Comparison of ENCODE assay signal across 1 cellular context in the genomic region with DNA sequence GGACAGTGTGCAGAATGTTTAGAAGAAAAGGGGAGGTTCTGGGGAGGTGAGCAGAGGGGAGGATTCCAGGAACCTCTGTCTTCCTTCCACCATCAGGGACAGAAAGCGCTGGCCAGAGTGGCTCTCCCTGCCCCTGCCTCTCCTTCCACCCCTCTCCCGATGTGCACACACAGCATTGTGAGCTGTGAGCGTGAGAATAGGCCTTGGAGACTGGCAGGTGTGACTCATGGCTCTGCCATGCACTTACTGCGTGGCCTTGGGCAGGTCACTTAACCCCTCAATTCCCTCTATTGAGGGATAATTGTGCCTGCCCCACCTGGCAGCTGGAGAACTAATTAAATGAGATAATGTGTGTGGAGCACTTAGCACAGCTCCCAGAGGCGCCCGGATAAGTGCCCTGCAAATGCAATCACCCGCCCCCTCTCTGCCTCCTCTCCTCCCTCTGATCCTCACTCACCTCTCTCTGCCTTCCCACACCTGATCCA.
TF ChIP-seq lines count a peak whose summit lies in the region.

No MANE protein-coding gene starts in this region.

TF ChIP-seq in HepG2, 621 proteins besides CTCF, POLR2A, EP300 and RAD21 (continues in another document):
- TF ChIP-seq, protein P1, sequence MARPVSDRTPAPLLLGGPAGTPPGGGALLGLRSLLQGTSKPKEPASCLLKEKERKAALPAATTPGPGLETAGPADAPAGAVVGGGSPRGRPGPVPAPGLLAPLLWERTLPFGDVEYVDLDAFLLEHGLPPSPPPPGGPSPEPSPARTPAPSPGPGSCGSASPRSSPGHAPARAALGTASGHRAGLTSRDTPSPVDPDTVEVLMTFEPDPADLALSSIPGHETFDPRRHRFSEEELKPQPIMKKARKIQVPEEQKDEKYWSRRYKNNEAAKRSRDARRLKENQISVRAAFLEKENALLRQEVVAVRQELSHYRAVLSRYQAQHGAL (CRISPR knock-in tag; IDR thresholded peaks at IDR 0.05; ENCODE audit: not compliant biosample characterization): no peak
- TF ChIP-seq ZNF230 (CRISPR knock-in tag; IDR thresholded peaks at IDR 0.05) (no peak), MEIS1 (CRISPR knock-in tag; IDR thresholded peaks at IDR 0.05; ENCODE audit: borderline replicate concordance) (no peak), ATF4 (CRISPR knock-in tag; IDR thresholded peaks at IDR 0.05) (no peak), ZNF124 (CRISPR knock-in tag; IDR thresholded peaks at IDR 0.05) (0 out of 2 replicates have a peak, but pooled peaks have one; percentile 38), PRMT3 (CRISPR knock-in tag; IDR thresholded peaks at IDR 0.05; ENCODE audit: borderline replicate concordance, low read depth) (no peak), TAF15 (IDR thresholded peaks at IDR 0.05; ENCODE audit: low read depth, low read length, poor library complexity, severe bottlenecking) (no peak), NFIB (CRISPR knock-in tag; IDR thresholded peaks at IDR 0.05; ENCODE audit: borderline replicate concordance) (no peak), ZNF883 (CRISPR knock-in tag; IDR thresholded peaks at IDR 0.05; ENCODE audit: not compliant biosample characterization) (no peak), BCL6 (CRISPR knock-in tag; IDR thresholded peaks at IDR 0.05) (peak; percentile 56), MAF1 (CRISPR knock-in tag; IDR thresholded peaks at IDR 0.05; ENCODE audit: borderline replicate concordance) (no peak), MEIS2 (CRISPR knock-in tag; IDR thresholded peaks at IDR 0.05) (0 out of 2 replicates have a peak, but pooled peaks have one; percentile 35), HINFP (CRISPR knock-in tag; IDR thresholded peaks at IDR 0.05; ENCODE audit: low read depth) (no peak), BCL3 (CRISPR knock-in tag; IDR thresholded peaks at IDR 0.05) (no peak), DRAP1 (CRISPR knock-in tag; IDR thresholded peaks at IDR 0.05) (peak; percentile 66; the same call in 1 of the 2 replicates), HES4 (CRISPR knock-in tag; IDR thresholded peaks at IDR 0.05; ENCODE audit: borderline replicate concordance) (no peak), TSC22D2 (CRISPR knock-in tag; IDR thresholded peaks at IDR 0.05; ENCODE audit: borderline replicate concordance) (no peak), ZNF557 (CRISPR knock-in tag; IDR thresholded peaks at IDR 0.05) (no peak), MTERF4 (CRISPR knock-in tag; IDR thresholded peaks at IDR 0.05) (peak; percentile 67; the same call in 1 of the 2 replicates), ZNF737 (CRISPR knock-in tag; IDR thresholded peaks at IDR 0.05; ENCODE audit: borderline replicate concordance) (no peak), ZNF724P (CRISPR knock-in tag; IDR thresholded peaks at IDR 0.05; ENCODE audit: borderline replicate concordance) (no peak), IRF2 (CRISPR knock-in tag; IDR thresholded peaks at IDR 0.05) (peak; percentile 81), ZNF770 (CRISPR knock-in tag; IDR thresholded peaks at IDR 0.05) (0 out of 2 replicates have a peak, but pooled peaks have one; percentile 18), ZNF773 (CRISPR knock-in tag; IDR thresholded peaks at IDR 0.05; ENCODE audit: borderline replicate concordance) (no peak), ZNF558 (CRISPR knock-in tag; IDR thresholded peaks at IDR 0.05; ENCODE audit: borderline replicate concordance) (peak; percentile 42; the same call in 1 of the 2 replicates), STAG1 (CRISPR knock-in tag; IDR thresholded peaks at IDR 0.05) (no peak), MATR3 (CRISPR knock-in tag; IDR thresholded peaks at IDR 0.05) (no peak), ZBTB42 (CRISPR knock-in tag; IDR thresholded peaks at IDR 0.05) (no peak), CBFB (CRISPR knock-in tag; IDR thresholded peaks at IDR 0.05) (no peak), RORA (CRISPR knock-in tag; IDR thresholded peaks at IDR 0.05) (no peak), CCDC6 (CRISPR knock-in tag; IDR thresholded peaks at IDR 0.05) (0 out of 2 replicates have a peak, but pooled peaks have one; percentile 43), ZKSCAN8 (CRISPR knock-in tag; IDR thresholded peaks at IDR 0.05; ENCODE audit: borderline replicate concordance) (0 out of 2 replicates have a peak, but pooled peaks have one; percentile 68), ZNF790 (CRISPR knock-in tag; IDR thresholded peaks at IDR 0.05; ENCODE audit: borderline replicate concordance) (peak; percentile 49; the same call in 1 of the 2 replicates), PHF5A (CRISPR knock-in tag; IDR thresholded peaks at IDR 0.05; ENCODE audit: low read depth, unreplicated experiment) (no peak), POLR2AphosphoS5 (IDR thresholded peaks at IDR 0.05; ENCODE audit: low read depth, low read length) (no peak), ZNF678 (CRISPR knock-in tag; IDR thresholded peaks at IDR 0.05) (no peak), ZC3H13 (CRISPR knock-in tag; IDR thresholded peaks at IDR 0.05) (peak; percentile 54), U2AF1 (optimal IDR thresholded peaks at IDR 0.05; ENCODE audit: low read depth, low read length) (no peak), RXRB (CRISPR knock-in tag; IDR thresholded peaks at IDR 0.05; ENCODE audit: borderline replicate concordance) (peak; percentile 85), ZNF24 (IDR thresholded peaks at IDR 0.05) (no peak), ZNF713 (CRISPR knock-in tag; IDR thresholded peaks at IDR 0.05) (no peak), REPIN1 (CRISPR knock-in tag; IDR thresholded peaks at IDR 0.05; ENCODE audit: borderline replicate concordance, low read depth) (no peak), NFE2L2 (IDR thresholded peaks at IDR 0.05; ENCODE audit: low read length) (no peak), ZNF7 (CRISPR knock-in tag; IDR thresholded peaks at IDR 0.05) (no peak), FOXA3 (CRISPR knock-in tag; IDR thresholded peaks at IDR 0.05) (peak; percentile 76), SRSF9 (IDR thresholded peaks at IDR 0.05; ENCODE audit: borderline replicate concordance, insufficient read depth, low read depth, low read length, poor library complexity, severe bottlenecking) (no peak), ZNF121 (CRISPR knock-in tag; IDR thresholded peaks at IDR 0.05) (peak; percentile 14; the same call in 1 of the 2 replicates), ZNF205 (CRISPR knock-in tag; IDR thresholded peaks at IDR 0.05) (0 out of 2 replicates have a peak, but pooled peaks have one; percentile 53), ZNF879 (CRISPR knock-in tag; IDR thresholded peaks at IDR 0.05) (no peak), HOXA7 (CRISPR knock-in tag; IDR thresholded peaks at IDR 0.05) (no peak), HDAC1 (CRISPR knock-in tag; IDR thresholded peaks at IDR 0.05) (peak; percentile 45; the same call in 1 of the 2 replicates), CEBPG (CRISPR knock-in tag; IDR thresholded peaks at IDR 0.05) (0 out of 2 replicates have a peak, but pooled peaks have one; percentile 27), ZNF775 (CRISPR knock-in tag; IDR thresholded peaks at IDR 0.05; ENCODE audit: borderline replicate concordance) (no peak)
- TF ChIP-seq, protein P2, sequence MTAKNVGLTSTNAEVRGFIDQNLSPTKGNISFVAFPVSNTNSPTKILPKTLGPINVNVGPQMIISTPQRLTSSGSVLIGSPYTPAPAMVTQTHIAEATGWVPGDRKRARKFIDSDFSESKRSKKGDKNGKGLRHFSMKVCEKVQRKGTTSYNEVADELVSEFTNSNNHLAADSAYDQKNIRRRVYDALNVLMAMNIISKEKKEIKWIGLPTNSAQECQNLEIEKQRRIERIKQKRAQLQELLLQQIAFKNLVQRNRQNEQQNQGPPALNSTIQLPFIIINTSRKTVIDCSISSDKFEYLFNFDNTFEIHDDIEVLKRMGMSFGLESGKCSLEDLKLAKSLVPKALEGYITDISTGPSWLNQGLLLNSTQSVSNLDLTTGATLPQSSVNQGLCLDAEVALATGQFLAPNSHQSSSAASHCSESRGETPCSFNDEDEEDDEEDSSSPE (CRISPR knock-in tag; IDR thresholded peaks at IDR 0.05): 0 out of 2 replicates have a peak, but pooled peaks have one; percentile 40
- TF ChIP-seq, protein P3, sequence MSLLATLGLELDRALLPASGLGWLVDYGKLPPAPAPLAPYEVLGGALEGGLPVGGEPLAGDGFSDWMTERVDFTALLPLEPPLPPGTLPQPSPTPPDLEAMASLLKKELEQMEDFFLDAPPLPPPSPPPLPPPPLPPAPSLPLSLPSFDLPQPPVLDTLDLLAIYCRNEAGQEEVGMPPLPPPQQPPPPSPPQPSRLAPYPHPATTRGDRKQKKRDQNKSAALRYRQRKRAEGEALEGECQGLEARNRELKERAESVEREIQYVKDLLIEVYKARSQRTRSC (CRISPR knock-in tag; IDR thresholded peaks at IDR 0.05; ENCODE audit: low read depth): no peak
- TF ChIP-seq, protein P4, sequence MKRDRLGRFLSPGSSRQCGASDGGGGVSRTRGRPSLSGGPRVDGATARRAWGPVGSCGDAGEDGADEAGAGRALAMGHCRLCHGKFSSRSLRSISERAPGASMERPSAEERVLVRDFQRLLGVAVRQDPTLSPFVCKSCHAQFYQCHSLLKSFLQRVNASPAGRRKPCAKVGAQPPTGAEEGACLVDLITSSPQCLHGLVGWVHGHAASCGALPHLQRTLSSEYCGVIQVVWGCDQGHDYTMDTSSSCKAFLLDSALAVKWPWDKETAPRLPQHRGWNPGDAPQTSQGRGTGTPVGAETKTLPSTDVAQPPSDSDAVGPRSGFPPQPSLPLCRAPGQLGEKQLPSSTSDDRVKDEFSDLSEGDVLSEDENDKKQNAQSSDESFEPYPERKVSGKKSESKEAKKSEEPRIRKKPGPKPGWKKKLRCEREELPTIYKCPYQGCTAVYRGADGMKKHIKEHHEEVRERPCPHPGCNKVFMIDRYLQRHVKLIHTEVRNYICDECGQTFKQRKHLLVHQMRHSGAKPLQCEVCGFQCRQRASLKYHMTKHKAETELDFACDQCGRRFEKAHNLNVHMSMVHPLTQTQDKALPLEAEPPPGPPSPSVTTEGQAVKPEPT (CRISPR knock-in tag; IDR thresholded peaks at IDR 0.05; ENCODE audit: low read depth): no peak
- TF ChIP-seq, protein P5, sequence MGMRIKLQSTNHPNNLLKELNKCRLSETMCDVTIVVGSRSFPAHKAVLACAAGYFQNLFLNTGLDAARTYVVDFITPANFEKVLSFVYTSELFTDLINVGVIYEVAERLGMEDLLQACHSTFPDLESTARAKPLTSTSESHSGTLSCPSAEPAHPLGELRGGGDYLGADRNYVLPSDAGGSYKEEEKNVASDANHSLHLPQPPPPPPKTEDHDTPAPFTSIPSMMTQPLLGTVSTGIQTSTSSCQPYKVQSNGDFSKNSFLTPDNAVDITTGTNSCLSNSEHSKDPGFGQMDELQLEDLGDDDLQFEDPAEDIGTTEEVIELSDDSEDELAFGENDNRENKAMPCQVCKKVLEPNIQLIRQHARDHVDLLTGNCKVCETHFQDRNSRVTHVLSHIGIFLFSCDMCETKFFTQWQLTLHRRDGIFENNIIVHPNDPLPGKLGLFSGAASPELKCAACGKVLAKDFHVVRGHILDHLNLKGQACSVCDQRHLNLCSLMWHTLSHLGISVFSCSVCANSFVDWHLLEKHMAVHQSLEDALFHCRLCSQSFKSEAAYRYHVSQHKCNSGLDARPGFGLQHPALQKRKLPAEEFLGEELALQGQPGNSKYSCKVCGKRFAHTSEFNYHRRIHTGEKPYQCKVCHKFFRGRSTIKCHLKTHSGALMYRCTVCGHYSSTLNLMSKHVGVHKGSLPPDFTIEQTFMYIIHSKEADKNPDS (CRISPR knock-in tag; IDR thresholded peaks at IDR 0.05): no peak
